ENCODE assay signal across 8 cellular contexts in the genomic region with DNA sequence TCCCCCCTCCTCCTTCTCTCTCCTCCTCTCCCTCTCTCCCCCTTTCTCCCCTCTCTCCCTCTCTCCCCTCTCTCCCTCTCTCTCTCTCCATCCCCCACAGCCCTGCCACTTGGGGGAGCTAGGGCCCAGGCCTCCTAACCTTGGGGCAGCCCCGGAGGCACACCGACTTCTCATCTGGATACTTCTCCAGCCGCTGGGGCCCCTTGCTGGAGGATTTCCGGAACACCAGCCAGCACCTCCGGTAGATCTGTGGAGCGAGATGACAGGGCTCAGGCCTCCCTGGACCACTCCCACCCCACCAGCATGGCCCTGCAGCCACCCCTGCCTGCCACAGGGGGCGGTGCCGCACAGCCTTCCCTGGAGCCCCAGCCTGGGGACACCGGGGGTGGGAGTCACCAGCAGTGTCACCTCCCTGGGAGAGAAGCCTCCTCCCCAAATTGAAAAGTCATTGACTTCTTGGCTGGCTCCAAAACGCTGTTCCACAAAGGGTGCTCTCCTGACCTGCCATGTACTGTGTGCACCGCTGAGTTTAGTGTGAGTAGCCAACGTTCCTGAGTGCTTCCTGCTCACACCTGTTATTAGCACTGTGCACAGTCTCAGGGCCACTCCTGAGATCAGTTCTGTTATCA. TPM values are rescaled to one million over a fixed set of nuclear protein-coding genes. Genes with fewer than 3 reads are reported as not detected.
DNase-seq lines count a peak whose midpoint lies in the region; ATAC-seq and TF ChIP-seq lines count a peak whose summit lies in the region.

No MANE protein-coding gene starts in this region.

- H3K27me3 ChIP-seq in BE2C: no peaks in the 10 kb centered on the region
- H3K27me3 ChIP-seq in Peyer's patch: no peaks in the 10 kb centered on the region

- peak; percentile 91 for DNase-seq in BE2C
- DNase-seq in Peyer's patch: peak in 2 of 3 donors; percentile 67 to 81
- peak; percentile 78 for DNase-seq in activated T-helper 2 cell treated with anti-CD3 and anti-CD28 coated beads, Interferon-gamma antibody, Interleukin-2, Interleukin-4, amounts not matched to agents 10 μg/mL and 5 μg/mL and 100 μg/mL, durations not matched to agents 14 hours and 24 hours and 36 hours (ENCODE audit: low spot score)
- DNase-seq in left ventricle myocardium superior: peak; percentile 55
- DNase-seq in stimulated activated CD4-positive, alpha-beta T cell treated with anti-CD3 and anti-CD28 coated beads, Interleukin-2, amount 100 ng/mL, for 4 hours (ENCODE audit: low read depth): peak; percentile 42
- no peak for DNase-seq in NCI-H1930 (lab: John Stamatoyannopoulos, UW)

- H3K36me3 ChIP-seq in BE2C: peaks cover 98% of the 10 kb centered on the region
- peaks cover 0 to 41% (median 0%) of the 10 kb centered on the region in 3 donors for H3K36me3 ChIP-seq in Peyer's patch

- peak overlapping the region; percentile 99 for H3K4me3 ChIP-seq in BE2C (ENCODE audit: low read depth, low read length)
- H3K4me3 ChIP-seq in Peyer's patch: no peak overlapping the region

- H3K9me3 Mint-ChIP-seq in activated T-helper 2 cell treated with anti-CD3 and anti-CD28 coated beads, Interferon-gamma antibody, Interleukin-2, Interleukin-4, amounts not matched to agents 10 μg/mL and 5 μg/mL and 100 μg/mL, durations not matched to agents 14 hours and 24 hours and 36 hours: no peaks in the 10 kb centered on the region

- peak overlapping the region; percentile 47 for H3K4me3 Mint-ChIP-seq in activated T-helper 2 cell treated with anti-CD3 and anti-CD28 coated beads, Interferon-gamma antibody, Interleukin-2, Interleukin-4, amounts not matched to agents 10 μg/mL and 5 μg/mL and 100 μg/mL, durations not matched to agents 14 hours and 24 hours and 36 hours (ENCODE audit: low read depth)

- no peak for TF ChIP-seq POLR2A in Peyer's patch (IDR thresholded peaks at IDR 0.05)

- intact Hi-C loops in activated T-helper 2 cell treated with anti-CD3 and anti-CD28 coated beads, Interferon-gamma antibody, Interleukin-2, Interleukin-4, amounts not matched to agents 10 μg/mL and 5 μg/mL and 100 μg/mL, durations not matched to agents 14 hours and 24 hours and 36 hours (cut with micrococcal nuclease): loop anchor here (1.0 kb wide), 2 partner anchors 10 to 43 kb away; a partner anchor contains a TSS
- intact Hi-C loops in left ventricle myocardium superior (cut with micrococcal nuclease): no loop called here

- peak overlapping the region in 1 of 4 donors; percentile 43 for H3K27ac ChIP-seq in Peyer's patch

- H3K4me1 ChIP-seq in BE2C (peaks cover 48% of the 10 kb centered on the region), Peyer's patch (peaks cover 6 to 70% (median 11%) of the 10 kb centered on the region in 4 donors)

- peak overlapping the region; percentile 52 for H3K27ac Mint-ChIP-seq in activated T-helper 2 cell treated with anti-CD3 and anti-CD28 coated beads, Interferon-gamma antibody, Interleukin-2, Interleukin-4, amounts not matched to agents 10 μg/mL and 5 μg/mL and 100 μg/mL, durations not matched to agents 14 hours and 24 hours and 36 hours

- H3K27me3 Mint-ChIP-seq in activated T-helper 2 cell treated with anti-CD3 and anti-CD28 coated beads, Interferon-gamma antibody, Interleukin-2, Interleukin-4, amounts not matched to agents 10 μg/mL and 5 μg/mL and 100 μg/mL, durations not matched to agents 14 hours and 24 hours and 36 hours (ENCODE audit: low read depth): peaks cover 3% of the 10 kb centered on the region

- peaks cover 10% of the 10 kb centered on the region for H3K36me3 Mint-ChIP-seq in activated T-helper 2 cell treated with anti-CD3 and anti-CD28 coated beads, Interferon-gamma antibody, Interleukin-2, Interleukin-4, amounts not matched to agents 10 μg/mL and 5 μg/mL and 100 μg/mL, durations not matched to agents 14 hours and 24 hours and 36 hours (ENCODE audit: low read depth)

- no peaks in the 10 kb centered on the region for H3K9me3 ChIP-seq in BE2C
- no peaks in the 10 kb centered on the region for H3K9me3 ChIP-seq in Peyer's patch

- TF ChIP-seq CTCF in BE2C (IDR thresholded peaks at IDR 0.05; ENCODE audit: low read depth, low read length) (peak; percentile 81), Peyer's patch (IDR thresholded peaks at IDR 0.05) (peak; percentile 31 to 59 (median 44))

- peaks cover 12% of the 10 kb centered on the region for H3K4me1 Mint-ChIP-seq in activated T-helper 2 cell treated with anti-CD3 and anti-CD28 coated beads, Interferon-gamma antibody, Interleukin-2, Interleukin-4, amounts not matched to agents 10 μg/mL and 5 μg/mL and 100 μg/mL, durations not matched to agents 14 hours and 24 hours and 36 hours (ENCODE audit: low read depth)

- ATAC-seq in GM19023 (IDR thresholded peaks at IDR 0.05; ENCODE audit: unreplicated experiment): peak; percentile 87
- peak; percentile 85 for ATAC-seq in HG03108 (IDR thresholded peaks at IDR 0.05; ENCODE audit: unreplicated experiment)
- ATAC-seq in left ventricle myocardium superior: peak; percentile 24

RNA-seq across cellular contexts. Expression of a gene that starts 10.5 kb away (rescaled TPM):
- polyA plus RNA-seq in BE2C (2012; ENCODE audit: insufficient read depth, insufficient read length, low read depth): 342 TPM
- total RNA-seq in Peyer's patch (100 to 1,000 TPM in 3 of 4 donors, 10 to 100 TPM in 1; 81.7 to 209 (median 189) TPM), left ventricle myocardium superior (9.1 TPM)
- 5.7 and 6.6 TPM in 2 replicates for total RNA-seq in activated T-helper 2 cell treated with anti-CD3 and anti-CD28 coated beads, Interferon-gamma antibody, Interleukin-2, Interleukin-4, amounts not matched to agents 10 μg/mL and 5 μg/mL and 100 μg/mL, durations not matched to agents 14 hours and 24 hours and 36 hours

RNA-seq across cellular contexts. Expression of a gene that starts 13.3 kb away (rescaled TPM):
- 481 TPM for polyA plus RNA-seq in BE2C (2012; ENCODE audit: insufficient read depth, insufficient read length, low read depth)
- 100 to 1,000 TPM in 1 of 4 donors, 10 to 100 TPM in 3; 68.0 to 113 (median 84.8) TPM for total RNA-seq in Peyer's patch
- total RNA-seq in activated T-helper 2 cell treated with anti-CD3 and anti-CD28 coated beads, Interferon-gamma antibody, Interleukin-2, Interleukin-4, amounts not matched to agents 10 μg/mL and 5 μg/mL and 100 μg/mL, durations not matched to agents 14 hours and 24 hours and 36 hours: 73.6 and 75.6 TPM in 2 replicates
- 37.3 TPM for total RNA-seq in left ventricle myocardium superior

RNA-seq across cellular contexts. Expression of a gene that starts 28.5 kb away (rescaled TPM):
- 183 TPM for polyA plus RNA-seq in BE2C (2012; ENCODE audit: insufficient read depth, insufficient read length, low read depth)
- total RNA-seq in Peyer's patch (100 to 1,000 TPM in 3 of 4 donors, 10 to 100 TPM in 1; 87.5 to 154 (median 122) TPM), left ventricle myocardium superior (205 TPM)
- 47.4 and 48.3 TPM in 2 replicates for total RNA-seq in activated T-helper 2 cell treated with anti-CD3 and anti-CD28 coated beads, Interferon-gamma antibody, Interleukin-2, Interleukin-4, amounts not matched to agents 10 μg/mL and 5 μg/mL and 100 μg/mL, durations not matched to agents 14 hours and 24 hours and 36 hours

RNA-seq across cellular contexts. Expression of a gene that starts 28.6 kb away (rescaled TPM):
- polyA plus RNA-seq in BE2C (2012; ENCODE audit: insufficient read depth, insufficient read length, low read depth): 168 TPM
- 10 to 100 TPM; 37.7 to 65.5 (median 46.2) TPM for total RNA-seq in Peyer's patch
- 66.8 and 73.1 TPM in 2 replicates for total RNA-seq in activated T-helper 2 cell treated with anti-CD3 and anti-CD28 coated beads, Interferon-gamma antibody, Interleukin-2, Interleukin-4, amounts not matched to agents 10 μg/mL and 5 μg/mL and 100 μg/mL, durations not matched to agents 14 hours and 24 hours and 36 hours
- total RNA-seq in left ventricle myocardium superior: 52.2 TPM

Comparison
In these comparisons a context has a peak if more than half of its experiments do, and no peak if none do; other contexts are left out.
1. DNase-seq: peak in BE2C (single experiment), Peyer's patch (2 of 3), activated T-helper 2 cell treated with anti-CD3 and anti-CD28 coated beads, Interferon-gamma antibody, Interleukin-2, Interleukin-4, amounts not matched to agents 10 μg/mL and 5 μg/mL and 100 μg/mL, durations not matched to agents 14 hours and 24 hours and 36 hours (single experiment), left ventricle myocardium superior (single experiment) and stimulated activated CD4-positive, alpha-beta T cell treated with anti-CD3 and anti-CD28 coated beads, Interleukin-2, amount 100 ng/mL, for 4 hours (single experiment); none in NCI-H1930 (0 of 2).
2. ATAC-seq: peak in every context shown above with its lines; median percentile 87 in GM19023; 85 in HG03108; 24 in left ventricle myocardium superior.